8 cellular contexts compared by ENCODE assay signal in genomic region chr11:67505605-67506396, GRCh38. TPM values are rescaled to one million over a fixed set of nuclear protein-coding genes. Genes with fewer than 3 reads are reported as not detected.
DNase-seq lines count a peak whose midpoint lies in the region; ATAC-seq and TF ChIP-seq lines count a peak whose summit lies in the region.

No MANE protein-coding gene starts in this region.

- no peaks in the 10 kb centered on the region for H3K9me3 ChIP-seq in vagina

- ATAC-seq in GM21723 (IDR thresholded peaks at IDR 0.05; ENCODE audit: unreplicated experiment), result peak; percentile 29

- no peaks in the 10 kb centered on the region for H3K27me3 ChIP-seq in vagina

- peak; percentile 83 for TF ChIP-seq CTCF in AG10803 (conservative IDR thresholded peaks at IDR 0.05; ENCODE audit: low read length)
- peak; percentile 96 for TF ChIP-seq CTCF in astrocyte of the cerebellum (IDR thresholded peaks at IDR 0.05; ENCODE audit: low read depth, low read length, missing control alignments)
- TF ChIP-seq CTCF in vagina (IDR thresholded peaks at IDR 0.05), result peak; percentile 91 to 96 (median 92)

- TF ChIP-seq POLR2A in vagina (IDR thresholded peaks at IDR 0.05), result no peak

- H3K4me3 ChIP-seq in AG10803 (ENCODE audit: low read length) (peak overlapping the region; percentile 45), astrocyte of the cerebellum (ENCODE audit: low read depth, low read length) (peak overlapping the region; percentile 56), vagina (peak overlapping the region; percentile 57 to 72)

- intact Hi-C loops in vagina (cut with DNase I), result loop anchor here (1.0 to 10.0 kb wide), 3 partner anchors 58 to 151 kb away; partner anchors contain the start of gene POLD4

- H3K27ac ChIP-seq in vagina, result peak overlapping the region; percentile 94

- H3K36me3 ChIP-seq in vagina, result peaks cover 0 to 7% of the 10 kb centered on the region in 2 donors

- in situ Hi-C loops in astrocyte of the cerebellum (cut with HindIII; ENCODE audit: low sequenced_read_pairs), result no loop called here

- DNase-seq in AG10803 (ENCODE audit: low read depth) (peak; percentile 93), NCI-H1930 (lab: John Stamatoyannopoulos, UW) (peak; percentile 80 to 84), T1000 (lab: John Stamatoyannopoulos, UW) (peak; percentile 94), astrocyte of the cerebellum (ENCODE audit: low read depth) (peak; percentile 52), hepatic stellate cell (ENCODE audit: low spot score) (peak; percentile 92), renal cortical epithelial cell (ENCODE audit: low read depth) (peak; percentile 98), vagina (ENCODE audit: extremely low spot score in 2 of 2) (peak in 1 of 2 donors; percentile 96)

- H3K4me1 ChIP-seq in vagina, result peaks cover 38% of the 10 kb centered on the region

RNA-seq across cellular contexts. Expression of gene PITPNM1, which starts 0.6 kb away (rescaled TPM):
- 46.9 and 151 TPM in 2 replicates for total RNA-seq in renal cortical epithelial cell
- total RNA-seq in vagina, result 21.9 TPM

RNA-seq across cellular contexts. Expression of gene CDK2AP2, which starts 2.2 kb away (rescaled TPM):
- total RNA-seq in renal cortical epithelial cell (34.4 and 90.4 TPM in 2 replicates), vagina (46.4 TPM)

RNA-seq across cellular contexts. Expression of gene CABP2, which starts 17.4 kb away (rescaled TPM):
- total RNA-seq in renal cortical epithelial cell (not detected in 2 replicates), vagina (not detected)

RNA-seq across cellular contexts. Expression of gene AIP, which starts 23.0 kb away (rescaled TPM):
- total RNA-seq in renal cortical epithelial cell, result 53.2 and 56.8 TPM in 2 replicates
- total RNA-seq in vagina, result 82.7 TPM

RNA-seq across cellular contexts. Expression of gene TMEM134, which starts 36.8 kb away (rescaled TPM):
- total RNA-seq in renal cortical epithelial cell, result 32.5 and 65.7 TPM in 2 replicates
- 88.6 TPM for total RNA-seq in vagina
